8 cellular contexts compared by ENCODE assay signal in genomic region chr6:146913842-146914562, GRCh38.
DNase-seq lines count a peak whose midpoint lies in the region; ATAC-seq, FAIRE-seq and TF ChIP-seq lines count a peak whose summit lies in the region.

No MANE protein-coding gene starts in this region.

- H3K4me1 ChIP-seq in adrenal gland (replicated peaks in 1 of 2) = peaks cover 18 to 29% of the 10 kb centered on the region in 2 donors
- peaks cover 0 to 13% (median 0%) of the 10 kb centered on the region in 3 donors for H3K4me1 ChIP-seq in pancreas

- TF ChIP-seq POLR2A in adrenal gland (IDR thresholded peaks at IDR 0.05) = peak in 1 of 2 donors; percentile 88

- H3K4me3 ChIP-seq in adrenal gland (peak overlapping the region in 1 of 4 donors; percentile 37), pancreas (peak overlapping the region in 1 of 4 donors; percentile 2)

- 6 to 22% (median 14%) methylated on average over 14 to 15 of the region's 15 CpGs for WGBS in adrenal gland, 4 donors
- 51 to 58% methylated on average over 15 of the region's 15 CpGs for WGBS in pancreas, 2 donors

- H3K36me3 ChIP-seq in adrenal gland (replicated peaks in 1 of 2) (no peaks in the 10 kb centered on the region), pancreas (no peaks in the 10 kb centered on the region)

- ATAC-seq in pancreas (peak; percentile 68 to 85 (median 84)), GM21390 (IDR thresholded peaks at IDR 0.05; ENCODE audit: unreplicated experiment) (no peak)

- TF ChIP-seq CTCF in adrenal gland (IDR thresholded peaks at IDR 0.05) = no peak
- no peak for TF ChIP-seq CTCF in pancreas (IDR thresholded peaks at IDR 0.05)

- no peak for FAIRE-seq in pancreas (lab: Jason Lieb, UNC)

- H3K27ac ChIP-seq in adrenal gland = peak overlapping the region; percentile 84 to 93 (median 91)
- peak overlapping the region in 2 of 4 donors; percentile 42 to 48 for H3K27ac ChIP-seq in pancreas

- peak in 10 of 14 donors; percentile 9 to 42 (median 26) for DNase-seq in C1 segment of cervical spinal cord (lab: John Stamatoyannopoulos, UW)
- DNase-seq in LHCN-M2 (ENCODE audit: low read depth) = peak; percentile 99
- DNase-seq in adrenal gland = peak; percentile 72 to 94 (median 89)
- DNase-seq in cardiac septum (ENCODE audit: low spot score) = peak; percentile 86
- DNase-seq in pancreas = peak in 5 of 6 donors; percentile 26 to 56 (median 37)
- no peak for DNase-seq in DMS114 treated with DMSO at 0.1 percent for 48 hours (lab: John Stamatoyannopoulos, UW; ENCODE audit: unreplicated experiment)
- no peak for DNase-seq in effector CD4-positive, alpha-beta T cell

- intact Hi-C loops in adrenal gland (cut with DNase I) (no loop called here), cardiac septum (cut with DNase I) (loop anchor here (5.0 to 10.0 kb wide), 3 partner anchors 57 to 371 kb away; no protein-coding TSS in a partner anchor), pancreas (cut with DNase I) (no loop called here)

- H3K27me3 ChIP-seq in adrenal gland (no peaks in the 10 kb centered on the region), pancreas (no peaks in the 10 kb centered on the region)

- H3K9me3 ChIP-seq in adrenal gland (replicated peaks in 1 of 3) (no peaks in the 10 kb centered on the region), pancreas (no peaks in the 10 kb centered on the region)

Comparison
In these comparisons a context has a peak if more than half of its experiments do, and no peak if none do; other contexts are left out.
1. DNase-seq: peak in C1 segment of cervical spinal cord (10 of 14), LHCN-M2 (single experiment), adrenal gland (7 of 7), cardiac septum (single experiment) and pancreas (5 of 6); none in DMS114 treated with DMSO at 0.1 percent for 48 hours (single experiment) and effector CD4-positive, alpha-beta T cell (single experiment).